ENCODE assay signal across 8 cellular contexts in genomic region chr13:48976677-48977625, GRCh38. TPM values are rescaled to one million over a fixed set of nuclear protein-coding genes. Genes with fewer than 3 reads are reported as not detected.
DNase-seq lines count a peak whose midpoint lies in the region; ATAC-seq and TF ChIP-seq lines count a peak whose summit lies in the region.

No MANE protein-coding gene starts in this region.

- H3K27ac Mint-ChIP-seq in CD4-positive, alpha-beta T cell = peak overlapping the region; percentile 98
- peak overlapping the region; percentile 97 for H3K27ac Mint-ChIP-seq in activated CD8-positive, alpha-beta T cell treated with anti-CD3 and anti-CD28 coated beads for 36 hours

- ATAC-seq in CD4-positive, alpha-beta T cell (ENCODE audit: poor library complexity) = peak; percentile 26
- peak; percentile 8 for ATAC-seq in activated CD8-positive, alpha-beta T cell treated with anti-CD3 and anti-CD28 coated beads for 36 hours
- ATAC-seq in gastroesophageal sphincter (peak; percentile 24), HG03097 (IDR thresholded peaks at IDR 0.05; ENCODE audit: low FRiP score, unreplicated experiment) (no peak)

- H3K27ac ChIP-seq in CD4-positive, alpha-beta T cell (ENCODE audit: low read depth, low read length) = peak overlapping the region; percentile 66
- H3K27ac ChIP-seq in gastroesophageal sphincter (peak overlapping the region; percentile 89 to 99 (median 98)), parathyroid adenoma (peak overlapping the region; percentile 95)

- H3K4me1 Mint-ChIP-seq in CD4-positive, alpha-beta T cell (ENCODE audit: low read depth) = peaks cover 62% of the 10 kb centered on the region
- H3K4me1 Mint-ChIP-seq in activated CD8-positive, alpha-beta T cell treated with anti-CD3 and anti-CD28 coated beads for 36 hours (ENCODE audit: low read depth) = peaks cover 43% of the 10 kb centered on the region

- DNase-seq in CD4-positive, alpha-beta T cell = peak in 1 of 10 experiments; percentile 62
- DNase-seq in KBM-7 (peak; percentile 41), UCSD-AML1 (lab: John Stamatoyannopoulos, UW; ENCODE audit: unreplicated experiment) (no peak)
- DNase-seq in activated CD8-positive, alpha-beta T cell treated with anti-CD3 and anti-CD28 coated beads for 36 hours = peak; percentile 66

- CTCF ChIA-PET in CD4-positive, alpha-beta T cell (lab: Charles Lee) = interaction anchor here (1.5 kb wide), 1 partner anchor 169 kb away, joined by 4 read pairs; no protein-coding TSS in a partner anchor
- CTCF ChIA-PET in activated CD8-positive, alpha-beta T cell treated with anti-CD3 and anti-CD28 coated beads for 36 hours (lab: Charles Lee) = interaction anchor here (1.5 kb wide), 1 partner anchor 45 kb away, joined by 4 read pairs; no protein-coding TSS in a partner anchor

- no peaks in the 10 kb centered on the region for H3K27me3 ChIP-seq in CD4-positive, alpha-beta T cell (ENCODE audit: control insufficient read depth, insufficient read depth, low read length)
- H3K27me3 ChIP-seq in gastroesophageal sphincter (no peaks in the 10 kb centered on the region), parathyroid adenoma (ENCODE audit: control insufficient read depth, insufficient read depth, low read length) (no peaks in the 10 kb centered on the region)

- peaks cover 12% of the 10 kb centered on the region for H3K9me3 Mint-ChIP-seq in CD4-positive, alpha-beta T cell
- H3K9me3 Mint-ChIP-seq in activated CD8-positive, alpha-beta T cell treated with anti-CD3 and anti-CD28 coated beads for 36 hours = peaks cover 22% of the 10 kb centered on the region

- no peak overlapping the region for H3K9ac ChIP-seq in parathyroid adenoma

- H3K79me2 ChIP-seq in parathyroid adenoma = no peaks in the 10 kb centered on the region

- H3K4me3 ChIP-seq in gastroesophageal sphincter = peak overlapping the region; percentile 68 to 91
- peak overlapping the region; percentile 83 for H3K4me3 ChIP-seq in parathyroid adenoma (ENCODE audit: low read depth, low read length)

- H3K36me3 ChIP-seq in gastroesophageal sphincter (no peaks in the 10 kb centered on the region), parathyroid adenoma (ENCODE audit: control insufficient read depth, insufficient read depth, low read length) (no peaks in the 10 kb centered on the region)

- TF ChIP-seq POLR2A in GM19099 (IDR thresholded peaks at IDR 0.05; ENCODE audit: extremely low read depth, insufficient read length, low read depth) = peak; percentile 67
- no peak for TF ChIP-seq POLR2A in gastroesophageal sphincter (IDR thresholded peaks at IDR 0.05)

- peak overlapping the region; percentile 78 for H3K4me2 ChIP-seq in parathyroid adenoma (ENCODE audit: low read length)

- TF ChIP-seq CTCF in CD4-positive, alpha-beta T cell (IDR thresholded peaks at IDR 0.05) = no peak
- no peak for TF ChIP-seq CTCF in activated CD8-positive, alpha-beta T cell treated with anti-CD3 and anti-CD28 coated beads for 36 hours (IDR thresholded peaks at IDR 0.05)
- no peak for TF ChIP-seq CTCF in gastroesophageal sphincter (IDR thresholded peaks at IDR 0.05)
- no peak for TF ChIP-seq CTCF in parathyroid adenoma (IDR thresholded peaks at IDR 0.05)

- peak overlapping the region; percentile 79 for H2AFZ ChIP-seq in parathyroid adenoma

- in situ Hi-C loops in KBM-7 (cut with MboI; ENCODE audit: low pct_unique_long_range_greater_than_20kb, low sequenced_read_pairs) = no loop called here

- H3K27me3 Mint-ChIP-seq in CD4-positive, alpha-beta T cell = no peaks in the 10 kb centered on the region
- no peaks in the 10 kb centered on the region for H3K27me3 Mint-ChIP-seq in activated CD8-positive, alpha-beta T cell treated with anti-CD3 and anti-CD28 coated beads for 36 hours

- H3K4me1 ChIP-seq in gastroesophageal sphincter = peaks cover 0 to 60% (median 0%) of the 10 kb centered on the region in 3 donors
- H3K4me1 ChIP-seq in parathyroid adenoma = no peaks in the 10 kb centered on the region

- peaks cover 42% of the 10 kb centered on the region for H3K36me3 Mint-ChIP-seq in CD4-positive, alpha-beta T cell (ENCODE audit: low read depth)
- peaks cover 41% of the 10 kb centered on the region for H3K36me3 Mint-ChIP-seq in activated CD8-positive, alpha-beta T cell treated with anti-CD3 and anti-CD28 coated beads for 36 hours (ENCODE audit: low read depth)

- TF ChIP-seq EP300 in gastroesophageal sphincter (IDR thresholded peaks at IDR 0.05) = no peak

- POLR2A ChIA-PET in CD4-positive, alpha-beta T cell (lab: Charles Lee) = interaction anchor here (0.6 to 3.3 kb wide), 20 partner anchors 11 to 1106 kb away, joined by 3 to 30 read pairs (median 4); partner anchors contain the start of genes CAB39L, CDADC1, CYSLTR2 and KPNA3
- POLR2A ChIA-PET in activated CD8-positive, alpha-beta T cell treated with anti-CD3 and anti-CD28 coated beads for 36 hours (lab: Charles Lee) = interaction anchor here (0.6 to 4.3 kb wide), 4 partner anchors 9 to 394 kb away, joined by 3 to 13 read pairs (median 3); no protein-coding TSS in a partner anchor

- peaks cover 22% of the 10 kb centered on the region for H3K9me3 ChIP-seq in CD4-positive, alpha-beta T cell (ENCODE audit: control insufficient read depth, low read length)
- H3K9me3 ChIP-seq in gastroesophageal sphincter (no peaks in the 10 kb centered on the region), parathyroid adenoma (ENCODE audit: control insufficient read depth, low read length) (no peaks in the 10 kb centered on the region)

- intact Hi-C loops in CD4-positive, alpha-beta T cell (cut with DNase I, micrococcal nuclease) = loop anchor here (2.0 to 10.0 kb wide), 8 partner anchors 130 to 958 kb away; partner anchors contain the start of genes CAB39L (in 1 of the 2), EBPL (in 1 of the 2), KPNA3 (in 1 of the 2) and MED4 (in 1 of the 2)
- intact Hi-C loops in activated CD8-positive, alpha-beta T cell treated with anti-CD3 and anti-CD28 coated beads for 36 hours (cut with micrococcal nuclease) = loop anchor here (5.0 kb wide), 1 partner anchor 135 kb away; no protein-coding TSS in a partner anchor

- peak overlapping the region; percentile 97 for H3K4me3 Mint-ChIP-seq in CD4-positive, alpha-beta T cell
- H3K4me3 Mint-ChIP-seq in activated CD8-positive, alpha-beta T cell treated with anti-CD3 and anti-CD28 coated beads for 36 hours = peak overlapping the region; percentile 93

- WGBS in gastroesophageal sphincter (ENCODE audit: low coverage in 1 of 2), 2 donors = 1 to 2% methylated on average over 21 to 26 of the region's 30 CpGs

RNA-seq across cellular contexts. Expression of gene FNDC3A, which starts 1.2 kb away (rescaled TPM):
- 10 to 100 TPM; 27.7 to 28.6 TPM for total RNA-seq in CD4-positive, alpha-beta T cell
- total RNA-seq in activated CD8-positive, alpha-beta T cell treated with anti-CD3 and anti-CD28 coated beads for 36 hours = 10 to 100 TPM; 25.7 to 26.6 TPM
- 10 to 100 TPM; 36.4 to 55.9 (median 47.8) TPM for total RNA-seq in gastroesophageal sphincter
